Comparison of ENCODE assay signal across 1 cellular context in the genomic region with DNA sequence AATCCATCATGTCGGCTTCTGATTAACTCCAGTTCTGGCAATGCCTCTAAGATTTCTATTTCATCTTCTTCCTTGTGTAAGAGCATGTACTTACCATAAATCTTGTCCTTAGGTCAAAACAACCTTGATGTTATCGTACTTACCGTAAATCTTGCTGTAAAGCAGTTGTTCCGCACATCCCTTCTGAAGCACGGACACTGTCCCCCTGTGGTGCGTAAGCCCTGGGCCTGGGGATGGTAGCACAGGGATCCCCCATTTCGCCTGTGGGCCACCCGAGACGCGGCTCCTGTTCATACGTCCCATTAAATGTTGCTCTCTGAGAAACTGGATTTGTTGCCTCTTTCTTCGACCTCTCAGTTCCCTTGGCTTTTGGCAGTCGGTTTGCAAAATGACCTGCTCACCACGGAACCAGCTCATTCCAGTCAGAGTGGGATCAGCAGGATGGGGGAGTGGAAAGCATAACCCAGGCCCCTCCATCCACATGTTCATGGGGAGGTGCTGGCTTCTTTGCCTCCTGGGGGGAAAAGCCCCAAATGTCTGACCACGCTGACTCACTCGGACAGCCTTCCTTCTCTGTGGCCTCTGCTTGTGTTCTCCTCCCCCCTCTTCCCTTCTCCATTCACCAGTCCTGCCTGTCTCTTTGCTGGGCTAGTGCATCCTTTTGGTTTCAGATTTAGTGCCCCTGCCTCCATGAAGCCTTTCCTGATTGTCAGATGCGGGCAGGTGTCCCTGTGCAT.
TF ChIP-seq lines count a peak whose summit lies in the region.

No MANE protein-coding gene starts in this region.

TF ChIP-seq in IMR-90, 13 proteins besides CTCF, POLR2A, EP300 and RAD21:
- TF ChIP-seq, protein P1, sequence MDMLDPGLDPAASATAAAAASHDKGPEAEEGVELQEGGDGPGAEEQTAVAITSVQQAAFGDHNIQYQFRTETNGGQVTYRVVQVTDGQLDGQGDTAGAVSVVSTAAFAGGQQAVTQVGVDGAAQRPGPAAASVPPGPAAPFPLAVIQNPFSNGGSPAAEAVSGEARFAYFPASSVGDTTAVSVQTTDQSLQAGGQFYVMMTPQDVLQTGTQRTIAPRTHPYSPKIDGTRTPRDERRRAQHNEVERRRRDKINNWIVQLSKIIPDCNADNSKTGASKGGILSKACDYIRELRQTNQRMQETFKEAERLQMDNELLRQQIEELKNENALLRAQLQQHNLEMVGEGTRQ (IDR thresholded peaks at IDR 0.05; ENCODE audit: low read depth, low read length) = no peak
- TF ChIP-seq MAFK (IDR thresholded peaks at IDR 0.05; ENCODE audit: low read depth, low read length) = no peak
- TF ChIP-seq CHD1 (IDR thresholded peaks at IDR 0.05; ENCODE audit: low read depth, low read length) = no peak
- no peak for TF ChIP-seq BHLHE40 (IDR thresholded peaks at IDR 0.05; ENCODE audit: low read depth, low read length)
- TF ChIP-seq, protein P2, sequence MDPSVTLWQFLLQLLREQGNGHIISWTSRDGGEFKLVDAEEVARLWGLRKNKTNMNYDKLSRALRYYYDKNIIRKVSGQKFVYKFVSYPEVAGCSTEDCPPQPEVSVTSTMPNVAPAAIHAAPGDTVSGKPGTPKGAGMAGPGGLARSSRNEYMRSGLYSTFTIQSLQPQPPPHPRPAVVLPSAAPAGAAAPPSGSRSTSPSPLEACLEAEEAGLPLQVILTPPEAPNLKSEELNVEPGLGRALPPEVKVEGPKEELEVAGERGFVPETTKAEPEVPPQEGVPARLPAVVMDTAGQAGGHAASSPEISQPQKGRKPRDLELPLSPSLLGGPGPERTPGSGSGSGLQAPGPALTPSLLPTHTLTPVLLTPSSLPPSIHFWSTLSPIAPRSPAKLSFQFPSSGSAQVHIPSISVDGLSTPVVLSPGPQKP (IDR thresholded peaks at IDR 0.05; ENCODE audit: borderline replicate concordance, low read depth, low read length) = no peak
- no peak for TF ChIP-seq CEBPB (IDR thresholded peaks at IDR 0.05; ENCODE audit: low read depth, low read length)
- TF ChIP-seq RFX5 (IDR thresholded peaks at IDR 0.05; ENCODE audit: low read depth, low read length) = no peak
- no peak for TF ChIP-seq RCOR1 (IDR thresholded peaks at IDR 0.05; ENCODE audit: insufficient replicate concordance, low read length)
- TF ChIP-seq FOS (IDR thresholded peaks at IDR 0.05; ENCODE audit: low read depth, low read length) = no peak
- no peak for TF ChIP-seq MXI1 (IDR thresholded peaks at IDR 0.05; ENCODE audit: borderline replicate concordance, low read depth, low read length)
- no peak for TF ChIP-seq MAZ (IDR thresholded peaks at IDR 0.05; ENCODE audit: borderline replicate concordance, low read depth, low read length)
- no peak for TF ChIP-seq NFE2L2 (IDR thresholded peaks at IDR 0.05; ENCODE audit: low read depth, low read length)
- TF ChIP-seq SMC3 (IDR thresholded peaks at IDR 0.05; ENCODE audit: low read depth, low read length) = no peak
